Comparison of ENCODE assay signal across 1 cellular context in genomic region chr3:158540066-158540465, GRCh38.
TF ChIP-seq lines count a peak whose summit lies in the region.

No MANE protein-coding gene starts in this region.

TF ChIP-seq in K562, 482 proteins besides CTCF, POLR2A, EP300 and RAD21:
- TF ChIP-seq NR4A1 (CRISPR knock-in tag; IDR thresholded peaks at IDR 0.05): no peak
- no peak for TF ChIP-seq NR4A1 (tag; IDR thresholded peaks at IDR 0.05)
- peak; percentile 60 for TF ChIP-seq ZNF316 (IDR thresholded peaks at IDR 0.05)
- peak; percentile 18; the same call in 1 of the 2 replicates for TF ChIP-seq C11orf30 (IDR thresholded peaks at IDR 0.05; ENCODE audit: low read depth)
